Comparison of ENCODE assay signal across 8 cellular contexts in the genomic region with DNA sequence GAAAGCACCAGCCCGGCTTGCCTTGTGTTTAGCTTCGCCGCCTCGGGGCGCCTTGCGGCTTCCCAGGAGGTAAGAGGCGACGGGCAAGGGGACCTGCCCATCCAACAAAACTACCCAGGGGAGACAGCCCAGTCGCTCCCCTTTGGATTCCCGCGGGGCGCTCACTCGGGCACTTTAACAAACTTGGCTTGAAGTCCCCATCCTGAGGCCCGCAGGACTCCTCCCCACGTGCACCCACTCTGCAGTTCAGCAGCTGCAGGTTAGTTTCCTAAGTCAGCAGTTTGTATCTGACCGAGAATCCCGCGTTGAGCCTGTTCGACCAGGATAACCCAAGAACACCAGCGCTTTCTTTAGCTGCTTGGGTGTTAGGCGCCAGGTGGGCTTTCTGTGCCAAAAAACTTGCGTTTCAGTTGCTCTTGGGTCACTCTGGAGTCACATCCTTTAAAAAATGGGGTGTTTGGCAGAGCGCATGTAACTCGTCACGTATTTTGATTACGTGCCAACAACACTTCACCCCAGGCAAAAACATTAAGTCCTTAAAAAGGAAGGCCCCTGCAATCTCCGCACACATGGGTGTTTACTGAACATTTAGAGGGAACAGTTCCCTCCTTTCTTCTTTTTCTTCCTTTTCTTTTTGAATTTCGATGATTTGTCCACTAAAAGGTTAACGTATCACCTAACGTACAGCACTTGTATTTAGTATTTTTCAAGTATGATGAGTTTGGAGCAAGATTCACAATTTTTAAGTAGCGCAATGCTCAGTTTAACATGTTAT. TPM values are rescaled to one million over a fixed set of nuclear protein-coding genes. Genes with fewer than 3 reads are reported as not detected.
DNase-seq lines count a peak whose midpoint lies in the region; ATAC-seq, FAIRE-seq and TF ChIP-seq lines count a peak whose summit lies in the region.

No MANE protein-coding gene starts in this region.

- CTCF ChIA-PET in MCF 10A (lab: Yijun Ruan, JAX), result no interaction called here

- peaks cover 0 to 6% of the 10 kb centered on the region in 2 donors for H3K4me1 ChIP-seq in lung (ENCODE audit: control insufficient read depth in 2 of 2, insufficient read depth in 2 of 2, low read length in 2 of 2)

- H3K27ac Mint-ChIP-seq in IgD-negative memory B cell (no peak overlapping the region), MCF 10A (ENCODE audit: low read depth, unreplicated experiment) (no peak overlapping the region)

- H3K36me3 Mint-ChIP-seq in IgD-negative memory B cell (no peaks in the 10 kb centered on the region), MCF 10A (ENCODE audit: insufficient read depth, unreplicated experiment) (no peaks in the 10 kb centered on the region)

- no TSS peak for BruUV-seq in MCF 10A (replicated peaks; lab: Mats Ljungman, UMichigan)

- peak; percentile 25 for ATAC-seq in lung (ENCODE audit: insufficient read depth, low FRiP score)

- no peak for FAIRE-seq in D721Med (lab: Jason Lieb, UNC)

- POLR2A ChIA-PET in MCF 10A (lab: Yijun Ruan, JAX), result no interaction called here

- H3K27me3 Mint-ChIP-seq in IgD-negative memory B cell, result peaks cover 36% of the 10 kb centered on the region
- H3K27me3 Mint-ChIP-seq in MCF 10A (ENCODE audit: insufficient read depth, unreplicated experiment), result no peaks in the 10 kb centered on the region

- H3K4me3 ChIP-seq in lung, result peak overlapping the region; percentile 27

- peak overlapping the region in 3 of 4 donors; percentile 56 to 63 (median 56) for H3K4me3 Mint-ChIP-seq in IgD-negative memory B cell
- H3K4me3 Mint-ChIP-seq in MCF 10A (ENCODE audit: unreplicated experiment), result peak overlapping the region; percentile 75

- H3K9me3 Mint-ChIP-seq in IgD-negative memory B cell (peaks cover 0 to 4% (median 0%) of the 10 kb centered on the region in 3 donors), MCF 10A (ENCODE audit: unreplicated experiment) (no peaks in the 10 kb centered on the region)

- 8% methylated on average over 31 of the region's 31 CpGs for WGBS in lung, 2 donors

- H3K4me1 Mint-ChIP-seq in IgD-negative memory B cell (peaks cover 2 to 8% (median 7%) of the 10 kb centered on the region in 3 donors), MCF 10A (ENCODE audit: insufficient read depth, unreplicated experiment) (peaks cover 6% of the 10 kb centered on the region)

- TF ChIP-seq CTCF in MCF 10A (IDR thresholded peaks at IDR 0.05; ENCODE audit: unreplicated experiment) (no peak), lung (IDR thresholded peaks at IDR 0.05; ENCODE audit: control extremely low read depth, extremely low read depth) (no peak), D721Med (IDR thresholded peaks at IDR 0.05; ENCODE audit: insufficient read depth, missing control alignments) (no peak)

- H3K36me3 ChIP-seq in lung (ENCODE audit: control insufficient read depth in 2 of 2, insufficient read depth in 2 of 2, low read length in 2 of 2), result no peaks in the 10 kb centered on the region

- DNase-seq in ELR (ENCODE audit: low read depth) (peak; percentile 17), MCF 10A (ENCODE audit: unreplicated experiment) (peak; percentile 51), lung (ENCODE audit: low spot score) (no peak), SW480 (ENCODE audit: low spot score) (no peak), NOMO-1 (lab: John Stamatoyannopoulos, UW; ENCODE audit: unreplicated experiment in 2 of 2) (no peak), SW 1271 (lab: John Stamatoyannopoulos, UW) (no peak), D721Med (ENCODE audit: insufficient read length, low spot score) (no peak)

- intact Hi-C loops in MCF 10A (cut with micrococcal nuclease), result loop anchor here (10.0 kb wide), 1 partner anchor 221 kb away; no protein-coding TSS in a partner anchor

- H3K27me3 ChIP-seq in lung (ENCODE audit: control insufficient read depth, insufficient read depth), result peaks cover 3% of the 10 kb centered on the region

- H3K9me3 ChIP-seq in lung (ENCODE audit: control insufficient read depth in 2 of 2, insufficient read depth in 1 of 2, low read length in 1 of 2), result no peaks in the 10 kb centered on the region

- no peak overlapping the region for H3K27ac ChIP-seq in lung (ENCODE audit: low read depth in 1 of 2, low read length in 1 of 2)

RNA-seq across cellular contexts. Expression of gene DNAH11, which starts 0.9 kb away (rescaled TPM):
- polyA plus RNA-seq in IgD-negative memory B cell, result not detected
- 0.81 and 0.91 TPM in 2 replicates for total RNA-seq in MCF 10A (2022)
- total RNA-seq in lung, result 10 to 100 TPM; 12.8 to 24.7 TPM
- 1 to 10 TPM; 1.8 to 3.5 TPM for polyA plus RNA-seq in lung

Comparison
In these comparisons a context has a peak if more than half of its experiments do, and no peak if none do; other contexts are left out.
1. DNase-seq: peak in ELR (single experiment) and MCF 10A (single experiment); none in lung (single experiment), SW480 (single experiment), NOMO-1 (0 of 2), SW 1271 (0 of 2) and D721Med (single experiment).